In the genomic region with DNA sequence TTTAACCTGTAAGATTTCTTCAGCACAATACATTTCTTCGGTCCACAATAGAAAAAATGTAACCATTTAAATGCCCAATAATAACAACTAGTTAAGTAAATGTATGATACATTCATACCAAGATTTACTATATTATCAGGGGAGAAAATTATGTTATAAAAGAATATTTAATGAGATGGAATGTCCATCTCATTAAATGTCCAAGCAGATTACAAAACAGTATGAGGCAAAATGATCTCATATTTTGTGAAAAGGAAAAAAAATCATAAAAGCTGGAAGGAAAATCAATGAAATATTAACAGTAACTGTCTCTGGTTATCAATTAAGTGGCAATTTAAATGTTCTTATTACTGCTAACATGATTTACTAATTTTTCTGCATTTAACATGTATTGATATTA, we compare ENCODE assay signal across 29 cellular contexts.
"Had no signal": no experiment of that assay in that cellular context is flagged by ENCODE, and none has a peak within 500 bp of the region (broad histone marks: within the 10 kb centered on the region; RNA-seq: fewer than 3 reads in every experiment).

No MANE protein-coding gene starts in this region.

- H3K36me3 ChIP-seq: stomach, suprapubic skin, thoracic aorta, thyroid gland, tibial artery, tibial nerve, transverse colon, upper lobe of left lung, upper lobe of right lung, uterus, vagina had no signal

- H3K27ac Mint-ChIP-seq: stimulated activated effector memory CD8-positive, alpha-beta T cell treated with anti-CD3 and anti-CD28 coated beads, Interleukin-12 subunit alpha, Interleukin-12 subunit beta, amount 100 ng/mL, for 72 hours; stimulated activated memory B cell treated with anti-CD40 and anti-IgM and Interleukin-4, amounts not matched to agents 10 μg/mL and 1 μg/mL and 100 μg/mL, for 72 hours; stimulated activated naive B cell treated with anti-CD40 and anti-IgM and Interleukin-4, amounts not matched to agents 10 μg/mL and 1 μg/mL and 100 μg/mL, for 72 hours; stimulated activated naive CD8-positive, alpha-beta T cell treated with anti-CD3 and anti-CD28 coated beads, Interleukin-15, amount 100 ng/mL, for 72 hours; stimulated activated naive CD8-positive, alpha-beta T cell treated with anti-CD3 and anti-CD28 coated beads, Interleukin-15, Interleukin-2, amounts not matched to agents 100 ng/mL and 50 ng/mL, for 24 hours; type B pancreatic cell had no signal

- H3K9me3 Mint-ChIP-seq: stimulated activated effector memory CD8-positive, alpha-beta T cell treated with anti-CD3 and anti-CD28 coated beads, Interleukin-12 subunit alpha, Interleukin-12 subunit beta, amount 100 ng/mL, for 72 hours; stimulated activated memory B cell treated with anti-CD40 and anti-IgM and Interleukin-4, amounts not matched to agents 10 μg/mL and 1 μg/mL and 100 μg/mL, for 72 hours; stimulated activated naive B cell treated with anti-CD40 and anti-IgM and Interleukin-4, amounts not matched to agents 10 μg/mL and 1 μg/mL and 100 μg/mL, for 72 hours; stimulated activated naive CD8-positive, alpha-beta T cell treated with anti-CD3 and anti-CD28 coated beads, Interleukin-15, amount 100 ng/mL, for 72 hours; stimulated activated naive CD8-positive, alpha-beta T cell treated with anti-CD3 and anti-CD28 coated beads, Interleukin-15, Interleukin-2, amounts not matched to agents 100 ng/mL and 50 ng/mL, for 24 hours; type B pancreatic cell had no signal

- H3K27ac ChIP-seq: stomach, suprapubic skin, testis, thoracic aorta, thyroid gland, tibial artery, tibial nerve, transverse colon, upper lobe of left lung, upper lobe of right lung, uterus, vagina had no signal

- H3K4me1 ChIP-seq: stomach, suprapubic skin, testis, thyroid gland, transverse colon, upper lobe of left lung, upper lobe of right lung, uterus, vagina had no signal

- FAIRE-seq: urothelium cell line had no signal

- DNase-seq: stimulated activated CD4-positive, alpha-beta T cell treated with anti-CD3 and anti-CD28 coated beads, Interleukin-2, amount 100 ng/mL, for 48 hours; stimulated activated CD4-positive, alpha-beta T cell treated with anti-CD3 and anti-CD28 coated beads, Interleukin-4, amount 100 ng/mL, for 1 hour; stimulated activated CD4-positive, alpha-beta T cell treated with anti-CD3 and anti-CD28 coated beads, Interleukin-4, amount 100 ng/mL, for 24 hours; stimulated activated CD4-positive, alpha-beta T cell treated with anti-CD3 and anti-CD28 coated beads, Interleukin-4, amount 100 ng/mL, for 4 hours; stimulated activated CD8-positive, alpha-beta memory T cell treated with anti-CD3 and anti-CD28 coated beads, Interleukin-4, amount 100 ng/mL, for 48 hours; stimulated activated naive B cell treated with anti-CD40 and anti-IgM and Interleukin-4, amounts not matched to agents 10 μg/mL and 1 μg/mL and 100 μg/mL, for 72 hours; stimulated activated naive CD4-positive, alpha-beta T cell; stimulated activated naive CD4-positive, alpha-beta T cell treated with Interleukin-2 at 50 U/mL for 16 hours; stimulated activated naive CD8-positive, alpha-beta T cell treated with anti-CD3 and anti-CD28 coated beads, Interleukin-15, amount 100 ng/mL, for 72 hours; stimulated activated naive CD8-positive, alpha-beta T cell treated with anti-CD3 and anti-CD28 coated beads, Interleukin-15, Interleukin-2, amounts not matched to agents 100 U/mL and 50 U/mL, for 24 hours; stomach; substantia nigra; testis; thyroid gland; tibial artery; transverse colon; trophoblast cell; upper lobe of left lung; upper lobe of right lung; uterus had no signal

- H3K36me3 Mint-ChIP-seq: stimulated activated effector memory CD8-positive, alpha-beta T cell treated with anti-CD3 and anti-CD28 coated beads, Interleukin-12 subunit alpha, Interleukin-12 subunit beta, amount 100 ng/mL, for 72 hours; stimulated activated memory B cell treated with anti-CD40 and anti-IgM and Interleukin-4, amounts not matched to agents 10 μg/mL and 1 μg/mL and 100 μg/mL, for 72 hours; stimulated activated naive B cell treated with anti-CD40 and anti-IgM and Interleukin-4, amounts not matched to agents 10 μg/mL and 1 μg/mL and 100 μg/mL, for 72 hours; type B pancreatic cell had no signal

- H3K4me3 Mint-ChIP-seq: stimulated activated effector memory CD8-positive, alpha-beta T cell treated with anti-CD3 and anti-CD28 coated beads, Interleukin-12 subunit alpha, Interleukin-12 subunit beta, amount 100 ng/mL, for 72 hours; stimulated activated memory B cell treated with anti-CD40 and anti-IgM and Interleukin-4, amounts not matched to agents 10 μg/mL and 1 μg/mL and 100 μg/mL, for 72 hours; stimulated activated naive B cell treated with anti-CD40 and anti-IgM and Interleukin-4, amounts not matched to agents 10 μg/mL and 1 μg/mL and 100 μg/mL, for 72 hours; stimulated activated naive CD8-positive, alpha-beta T cell treated with anti-CD3 and anti-CD28 coated beads, Interleukin-15, amount 100 ng/mL, for 72 hours; stimulated activated naive CD8-positive, alpha-beta T cell treated with anti-CD3 and anti-CD28 coated beads, Interleukin-15, Interleukin-2, amounts not matched to agents 100 ng/mL and 50 ng/mL, for 24 hours; type B pancreatic cell had no signal

- H3K4me1 Mint-ChIP-seq: stimulated activated effector memory CD8-positive, alpha-beta T cell treated with anti-CD3 and anti-CD28 coated beads, Interleukin-12 subunit alpha, Interleukin-12 subunit beta, amount 100 ng/mL, for 72 hours; stimulated activated memory B cell treated with anti-CD40 and anti-IgM and Interleukin-4, amounts not matched to agents 10 μg/mL and 1 μg/mL and 100 μg/mL, for 72 hours; stimulated activated naive B cell treated with anti-CD40 and anti-IgM and Interleukin-4, amounts not matched to agents 10 μg/mL and 1 μg/mL and 100 μg/mL, for 72 hours; stimulated activated naive CD8-positive, alpha-beta T cell treated with anti-CD3 and anti-CD28 coated beads, Interleukin-15, amount 100 ng/mL, for 72 hours had no signal

- H3K4me3 ChIP-seq: stomach, suprapubic skin, testis, thoracic aorta, thyroid gland, tibial artery, tibial nerve, transverse colon, upper lobe of left lung, upper lobe of right lung, uterus, vagina had no signal

- H3K9me3 ChIP-seq: stomach, suprapubic skin, testis, thoracic aorta, thyroid gland, tibial artery, tibial nerve, transverse colon, upper lobe of left lung, upper lobe of right lung, uterus, vagina had no signal
